ENCODE assay signal across 22 cellular contexts in the genomic region with DNA sequence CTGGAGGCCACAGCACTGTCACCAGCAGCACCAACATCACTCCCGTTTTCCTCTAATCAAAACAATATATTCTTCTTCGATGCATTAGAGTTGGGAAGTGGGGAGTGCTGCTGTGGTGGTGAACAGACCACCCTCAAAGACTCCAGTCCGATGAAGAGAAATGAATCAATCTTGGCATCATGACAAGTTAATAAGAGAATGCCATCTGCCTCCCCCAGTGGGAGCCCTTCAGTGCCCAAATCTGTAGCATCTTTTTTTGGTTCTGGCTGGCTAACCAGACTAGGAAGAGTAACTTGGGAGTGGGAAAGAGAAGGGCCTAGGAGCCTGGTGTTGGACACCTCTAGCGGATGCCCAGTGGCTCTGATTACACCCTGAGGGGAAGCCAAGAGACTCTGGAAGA.
A peak's percentile ranks its signal among the peaks of the same experiment; 100 is the strongest.
DNase-seq lines count a peak whose midpoint lies in the region; FAIRE-seq and TF ChIP-seq lines count a peak whose summit lies in the region.
"Had no signal": no experiment of that assay in that cellular context is flagged by ENCODE, and none has a peak within 500 bp of the region (broad histone marks: within the 10 kb centered on the region; RNA-seq: fewer than 3 reads in every experiment).

No MANE protein-coding gene starts in this region.

- WGBS in esophagus muscularis mucosa: 77% methylated on average over 4 of the region's 4 CpGs

- FAIRE-seq in GM12892 (lab: Jason Lieb, UNC): no peak
- FAIRE-seq: A204.1, GM12878, HepG2 had no signal

- no peak overlapping the region for H3K4me3 ChIP-seq in esophagus muscularis mucosa
- no peak overlapping the region for H3K4me3 ChIP-seq in MG63
- H3K4me3 ChIP-seq: GM12878 had no signal

- TF ChIP-seq POLR2A in esophagus muscularis mucosa (IDR thresholded peaks at IDR 0.05; ENCODE audit: low read depth): no peak
- TF ChIP-seq POLR2A in GM12892 (IDR thresholded peaks at IDR 0.05; ENCODE audit: low read depth, low read length): no peak

- no peak for TF ChIP-seq EP300 in esophagus muscularis mucosa (IDR thresholded peaks at IDR 0.05)

- no peaks in the 10 kb centered on the region for H3K4me1 ChIP-seq in esophagus muscularis mucosa
- H3K4me1 ChIP-seq: BE2C had no signal

- peak; percentile 73 for DNase-seq in G401 (ENCODE audit: low spot score)
- peak; percentile 3 for DNase-seq in NCI-H2171 (lab: John Stamatoyannopoulos, UW)
- peak; percentile 15 for DNase-seq in NCI-H524 treated with DMSO at 0.1 percent for 48 hours (lab: John Stamatoyannopoulos, UW)
- DNase-seq in esophagus muscularis mucosa (ENCODE audit: extremely low spot score): peak; percentile 70
- DNase-seq in MG63: no peak
- DNase-seq in GM12892 (ENCODE audit: insufficient read length): no peak
- DNase-seq in NCI-H748 (lab: John Stamatoyannopoulos, UW; ENCODE audit: unreplicated experiment): no peak
- DNase-seq in NCI-H2081 (lab: John Stamatoyannopoulos, UW): no peak
- DNase-seq: ACHN; BE2C; CD4-positive, CD25-positive, alpha-beta regulatory T cell; CD8-positive, alpha-beta memory T cell; COR-L47; DMS153; DMS79; GOT3; H7; HFFc6; KBM-7 had no signal

- no peaks in the 10 kb centered on the region for H3K27me3 ChIP-seq in esophagus muscularis mucosa
- no peaks in the 10 kb centered on the region for H3K27me3 ChIP-seq in MG63
- H3K27me3 ChIP-seq: BE2C had no signal

- intact Hi-C loops in esophagus muscularis mucosa (cut with DNase I): no loop called here

- H3K9me3 ChIP-seq in esophagus muscularis mucosa (no peaks in the 10 kb centered on the region), MG63 (no peaks in the 10 kb centered on the region)
- H3K9me3 ChIP-seq: BE2C had no signal

- no peak overlapping the region for H3K27ac ChIP-seq in esophagus muscularis mucosa (replicated peaks in 1 of 4)

- H3K36me3 ChIP-seq in esophagus muscularis mucosa (no peaks in the 10 kb centered on the region), MG63 (no peaks in the 10 kb centered on the region)
- H3K36me3 ChIP-seq: BE2C had no signal

- no peak for TF ChIP-seq CTCF in esophagus muscularis mucosa (IDR thresholded peaks at IDR 0.05)

- in situ Hi-C loops in G401 (cut with HindIII; ENCODE audit: low sequenced_read_pairs): no loop called here

Comparison
In these comparisons a context has a peak if more than half of its experiments do, and no peak if none do; other contexts are left out.
1. DNase-seq: peak in G401 (single experiment), NCI-H2171 (single experiment), NCI-H524 treated with DMSO at 0.1 percent for 48 hours (single experiment) and esophagus muscularis mucosa (single experiment); none in MG63 (single experiment), GM12892 (single experiment), NCI-H748 (single experiment) and NCI-H2081 (0 of 2).